Comparison of ENCODE assay signal across 8 cellular contexts in genomic region chr10:72048450-72049124, GRCh38. TPM values are rescaled to one million over a fixed set of nuclear protein-coding genes. Genes with fewer than 3 reads are reported as not detected.
A peak's percentile ranks its signal among the peaks of the same experiment; 100 is the strongest.
DNase-seq lines count a peak whose midpoint lies in the region; ATAC-seq and TF ChIP-seq lines count a peak whose summit lies in the region.

No MANE protein-coding gene starts in this region.

- no peak overlapping the region for H3K4me3 ChIP-seq in GM12864 (ENCODE audit: low read depth, low read length)
- no peak overlapping the region for H3K4me3 ChIP-seq in choroid plexus epithelial cell (ENCODE audit: low read depth, low read length)

- ATAC-seq in HG03521 (IDR thresholded peaks at IDR 0.05; ENCODE audit: unreplicated experiment): peak; percentile 41
- ATAC-seq in left colon: peak; percentile 90
- ATAC-seq in GM19023 (IDR thresholded peaks at IDR 0.05; ENCODE audit: unreplicated experiment): no peak

- DNase-seq in GM12864 (ENCODE audit: low read depth) (peak; percentile 73), NCI-H526 treated with DMSO at 0.1 percent for 48 hours (lab: John Stamatoyannopoulos, UW) (peak; percentile 73), choroid plexus epithelial cell (ENCODE audit: low read depth) (peak; percentile 96), left colon (peak; percentile 79 to 95)
- peak; percentile 82 to 94 for DNase-seq in activated CD4-positive, alpha-beta T cell treated with anti-CD3 and anti-CD28 coated beads for 4 hours
- peak; percentile 96 for DNase-seq in stimulated activated CD4-positive, alpha-beta T cell treated with anti-CD3 and anti-CD28 coated beads, Interleukin-2, amount 100 ng/mL, for 48 hours

- TF ChIP-seq CTCF in GM12864 (IDR thresholded peaks at IDR 0.05; ENCODE audit: low read depth, low read length, missing control alignments) (peak; percentile 99), choroid plexus epithelial cell (conservative IDR thresholded peaks at IDR 0.05; ENCODE audit: low read depth, low read length) (peak; percentile 100)

- intact Hi-C loops in left colon (cut with DNase I, micrococcal nuclease): loop anchor here (2.0 to 10.0 kb wide), 4 partner anchors 92 to 286 kb away; no protein-coding TSS in a partner anchor

RNA-seq across cellular contexts. Expression of gene SPOCK2, which starts 39.8 kb away (rescaled TPM):
- total RNA-seq in left colon: 1 to 10 TPM; 2.3 to 4.5 TPM
